ENCODE assay signal across 10 cellular contexts in the genomic region with DNA sequence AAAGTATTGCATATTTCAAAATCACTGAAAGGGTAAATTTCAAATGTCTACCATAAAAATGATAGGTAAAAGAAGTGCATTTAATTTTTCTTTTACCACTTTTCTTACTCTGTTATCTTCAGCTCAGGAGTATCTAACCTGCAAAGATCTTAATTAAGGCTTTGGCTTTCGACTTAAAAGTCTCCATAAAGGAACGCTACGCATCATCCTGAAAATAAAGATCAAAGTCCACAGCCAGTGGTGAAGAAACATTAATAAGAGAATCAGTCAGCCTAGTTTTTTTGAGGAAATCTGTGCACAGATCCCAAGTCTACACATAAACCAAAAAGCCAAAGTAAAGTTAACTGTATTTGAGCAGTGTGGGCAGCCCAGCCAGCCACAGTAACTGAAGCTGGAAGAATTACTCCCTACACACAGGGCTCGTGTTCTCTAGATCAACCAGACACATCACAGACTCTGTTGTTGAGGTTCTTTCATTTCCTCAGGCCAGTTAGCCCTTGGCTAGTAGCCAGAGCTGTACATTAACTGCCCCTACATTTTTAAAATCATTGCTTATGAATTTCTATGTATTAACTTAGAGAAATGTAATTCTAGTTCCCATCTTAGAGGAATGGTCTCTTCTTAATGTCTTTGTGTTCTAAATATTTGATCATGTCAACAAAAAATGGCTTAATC. TPM values are rescaled to one million over a fixed set of nuclear protein-coding genes. Genes with fewer than 3 reads are reported as not detected.
A peak's percentile ranks its signal among the peaks of the same experiment; 100 is the strongest.
DNase-seq lines count a peak whose midpoint lies in the region; ATAC-seq, FAIRE-seq and TF ChIP-seq lines count a peak whose summit lies in the region.
"Had no signal": no experiment of that assay in that cellular context is flagged by ENCODE, and none has a peak within 500 bp of the region (broad histone marks: within the 10 kb centered on the region; RNA-seq: fewer than 3 reads in every experiment).

No MANE protein-coding gene starts in this region.

- peak overlapping the region; percentile 67 for H3K4me3 Mint-ChIP-seq in activated T-cell treated with anti-CD3 and anti-CD28 coated beads, Interleukin-2, amount 50 U/mL, for 4 hours
- peak overlapping the region in 1 of 2 donors; percentile 93 for H3K4me3 Mint-ChIP-seq in CD14-positive monocyte

- dilution Hi-C loops in keratinocyte (cut with MboI; ENCODE audit: extremely low pct_ligation_motif_present, low sequenced_read_pairs) = no loop called here

- 72% methylated on average over 4 of the region's 4 CpGs for WGBS in SK-N-SH (ENCODE audit: low lambda C conversion rate)
- 28 to 51% (median 41%) methylated on average over 4 of the region's 4 CpGs for WGBS in stomach, 5 donors

- CTCF ChIA-PET in SK-N-SH (lab: Yijun Ruan, JAX) = interaction anchor here (0.7 to 10.9 kb wide), 30 partner anchors 10 to 350 kb away, joined by 3 to 223 read pairs (median 4); no protein-coding TSS in a partner anchor

- H3K27ac ChIP-seq in SK-N-SH (ENCODE audit: low read depth in 2 of 2, low read length in 1 of 2) (no peak overlapping the region; a peak in 1 of 4 replicates), keratinocyte (ENCODE audit: control insufficient read depth, insufficient read depth, low read length) (no peak overlapping the region), stomach (peak overlapping the region; percentile 26 to 80 (median 76))

- no peaks in the 10 kb centered on the region for H3K9me2 ChIP-seq in SK-N-SH

- H3K79me2 ChIP-seq in SK-N-SH (ENCODE audit: insufficient read depth) (no peaks in the 10 kb centered on the region), keratinocyte (ENCODE audit: control insufficient read depth, insufficient read depth, low read length) (no peaks in the 10 kb centered on the region)

- no peak for TF ChIP-seq RAD21 in SK-N-SH (IDR thresholded peaks at IDR 0.05; ENCODE audit: low read length)

- peaks cover 8% of the 10 kb centered on the region for H3K4me1 Mint-ChIP-seq in activated T-cell treated with anti-CD3 and anti-CD28 coated beads, Interleukin-2, amount 50 U/mL, for 4 hours (ENCODE audit: low read depth)
- peaks cover 11% of the 10 kb centered on the region for H3K4me1 Mint-ChIP-seq in CD14-positive monocyte

- H3K4me3 ChIP-seq in SK-N-SH (ENCODE audit: low read depth in 2 of 2, low read length in 1 of 2) (peak overlapping the region in 1 of 2 experiments; percentile 55; a peak in 2 of 4 replicates), keratinocyte (ENCODE audit: control insufficient read depth in 2 of 3, extremely low read depth in 1 of 3, insufficient read depth in 2 of 3, low read depth in 1 of 3, low read length in 3 of 3) (no peak overlapping the region), stomach (peak overlapping the region; percentile 38 to 47 (median 42))

- peak overlapping the region; percentile 89 for H2AFZ ChIP-seq in SK-N-SH (ENCODE audit: low read depth)
- H2AFZ ChIP-seq in keratinocyte (ENCODE audit: control insufficient read depth, low read length) = no peak overlapping the region

- intact Hi-C loops in stomach (cut with DNase I; ENCODE audit: low total_unique reads) = loop anchor here (5.0 kb wide), 1 partner anchor 72 kb away; no protein-coding TSS in a partner anchor
- intact Hi-C loops in CD14-positive monocyte (cut with micrococcal nuclease) = loop anchor here (2.0 to 10.0 kb wide), 2 partner anchors 64 to 70 kb away; partner anchors contain the start of gene RTP3 (in 1 of the 2)

- peak; percentile 46 for FAIRE-seq in keratinocyte (lab: Jason Lieb, UNC)

- H3K4me1 ChIP-seq in SK-N-SH (ENCODE audit: control insufficient read depth in 1 of 2, insufficient read depth in 2 of 2, low read depth in 1 of 2, low read length in 1 of 2) = peaks cover 0 to 15% of the 10 kb centered on the region in 2 experiments; a peak in 2 of 4 replicates
- peaks cover 24% of the 10 kb centered on the region for H3K4me1 ChIP-seq in keratinocyte (ENCODE audit: control insufficient read depth, extremely low read depth, insufficient read depth, low read length)
- H3K4me1 ChIP-seq in stomach = peaks cover 0 to 19% (median 10%) of the 10 kb centered on the region in 4 donors

- H3K4me2 ChIP-seq in SK-N-SH (peak overlapping the region; percentile 59; the same call in 1 of the 2 replicates), keratinocyte (ENCODE audit: control insufficient read depth, extremely low read depth, insufficient read depth, low read depth, low read length) (peak overlapping the region; percentile 77)

- H3K36me3 ChIP-seq in SK-N-SH (replicated peaks in 1 of 2; ENCODE audit: control insufficient read depth in 1 of 2, insufficient read depth in 2 of 2, low read length in 1 of 2) (no peaks in the 10 kb centered on the region), keratinocyte (ENCODE audit: control insufficient read depth in 2 of 2, extremely low read depth in 1 of 2, insufficient read depth in 2 of 2, low read length in 2 of 2) (no peaks in the 10 kb centered on the region), stomach (no peaks in the 10 kb centered on the region)

- H3F3A ChIP-seq in SK-N-SH (replicated peaks; ENCODE audit: insufficient read depth) = peaks cover 4% of the 10 kb centered on the region

- H3K9me3 Mint-ChIP-seq in activated T-cell treated with anti-CD3 and anti-CD28 coated beads, Interleukin-2, amount 50 U/mL, for 4 hours = no peaks in the 10 kb centered on the region
- peaks cover 0 to 8% (median 4%) of the 10 kb centered on the region in 7 donors for H3K9me3 Mint-ChIP-seq in CD14-positive monocyte

- H4K20me1 ChIP-seq in SK-N-SH (ENCODE audit: insufficient read depth) (no peaks in the 10 kb centered on the region), keratinocyte (ENCODE audit: control insufficient read depth, extremely low read depth, insufficient read depth, low read length) (no peaks in the 10 kb centered on the region)

- TF ChIP-seq CTCF in SK-N-SH (IDR thresholded peaks at IDR 0.05) (no peak), keratinocyte (optimal IDR thresholded peaks at IDR 0.05 in 1 of 3, IDR thresholded peaks at IDR 0.05 in 1 of 3, conservative IDR thresholded peaks at IDR 0.05 in 1 of 3; ENCODE audit: extremely low read depth in 1 of 3, insufficient read depth in 2 of 3, low read length in 3 of 3) (no peak), stomach (IDR thresholded peaks at IDR 0.05) (no peak), CD14-positive monocyte (IDR thresholded peaks at IDR 0.05) (no peak)

- no peaks in the 10 kb centered on the region for H3K36me3 Mint-ChIP-seq in activated T-cell treated with anti-CD3 and anti-CD28 coated beads, Interleukin-2, amount 50 U/mL, for 4 hours (ENCODE audit: insufficient read depth)
- H3K36me3 Mint-ChIP-seq in CD14-positive monocyte = no peaks in the 10 kb centered on the region

- no peak for TF ChIP-seq POLR2A in stomach (IDR thresholded peaks at IDR 0.05)

- no peak for ATAC-seq in activated T-cell treated with anti-CD3 and anti-CD28 coated beads, Interleukin-2, amount 50 U/mL, for 4 hours
- ATAC-seq in GM19035 (IDR thresholded peaks at IDR 0.05; ENCODE audit: unreplicated experiment) = no peak

- 0 out of 2 replicates have a peak, but pooled peaks cover 8% of the 10 kb centered on the region for H3K9me3 ChIP-seq in SK-N-SH
- peaks cover 1% of the 10 kb centered on the region for H3K9me3 ChIP-seq in keratinocyte (ENCODE audit: control insufficient read depth, low read depth, low read length)
- peaks cover 0 to 6% (median 5%) of the 10 kb centered on the region in 4 donors for H3K9me3 ChIP-seq in stomach

- POLR2A ChIA-PET in SK-N-SH (lab: Yijun Ruan, JAX) = no interaction called here

- TF ChIP-seq EP300 in SK-N-SH (IDR thresholded peaks at IDR 0.05; ENCODE audit: borderline replicate concordance in 1 of 2, low read depth in 1 of 2, low read length in 1 of 2) = no peak
- TF ChIP-seq EP300 in stomach (IDR thresholded peaks at IDR 0.05) = no peak

- H3K27me3 ChIP-seq in SK-N-SH (ENCODE audit: insufficient read depth) (no peaks in the 10 kb centered on the region), keratinocyte (ENCODE audit: control insufficient read depth, extremely low read depth, insufficient read depth, low read length) (no peaks in the 10 kb centered on the region), stomach (no peaks in the 10 kb centered on the region)

- DNase-seq in activated T-cell treated with anti-CD3 and anti-CD28 coated beads, Interleukin-2, amount 50 U/mL, for 4 hours = no peak
- DNase-seq in activated T-cell treated with anti-CD3 and anti-CD28 coated beads, Interleukin-2, amount 50 U/mL, for 1 hour = no peak
- DNase-seq in SK-N-SH (peak; percentile 47), keratinocyte (ENCODE audit: low read depth, low spot score) (no peak), stomach (no peak), NCI-H1436 (lab: John Stamatoyannopoulos, UW) (no peak), CD14-positive monocyte (ENCODE audit: low spot score) (no peak)

- H3K9ac ChIP-seq in SK-N-SH (no peak overlapping the region), keratinocyte (ENCODE audit: control insufficient read depth, extremely low read depth, insufficient read depth, low read length) (no peak overlapping the region)

- H3K27me3 Mint-ChIP-seq in activated T-cell treated with anti-CD3 and anti-CD28 coated beads, Interleukin-2, amount 50 U/mL, for 4 hours (ENCODE audit: low read depth) = no peaks in the 10 kb centered on the region
- H3K27me3 Mint-ChIP-seq in CD14-positive monocyte (ENCODE audit: low read depth in 3 of 3) = peaks cover 14 to 17% (median 16%) of the 10 kb centered on the region in 3 donors

- H3K9me1 ChIP-seq in keratinocyte (ENCODE audit: control insufficient read depth, extremely low read depth, insufficient read depth, low read length) = no peaks in the 10 kb centered on the region

- peak overlapping the region in 1 of 7 donors; percentile 38 for H3K27ac Mint-ChIP-seq in CD14-positive monocyte

RNA-seq across cellular contexts. Expression of gene LRRC2, which starts 6.9 kb away (rescaled TPM):
- total RNA-seq in activated T-cell treated with anti-CD3 and anti-CD28 coated beads, Interleukin-2, amount 50 U/mL, for 4 hours = under 1 TPM; 0.03 to 0.13 (median 0.03) TPM
- polyA plus RNA-seq in SK-N-SH (2012; rRNA removed) (0.13 and 0.23 TPM in 2 replicates), keratinocyte (0.17 to 0.58 TPM (median 0.51 TPM) in 3 replicates), stomach (1 to 10 TPM; 1.0 to 2.1 (median 1.5) TPM), CD14-positive monocyte (not detected)
- polyA plus RNA-seq in SK-N-SH (2012; cell fraction: cytosol; rRNA removed) = 0.24 and 0.27 TPM in 2 replicates
- polyA plus RNA-seq in SK-N-SH (2012; cell fraction: nucleus; rRNA removed) = 0.15 and 0.26 TPM in 2 replicates
- 0.16 TPM for polyA plus RNA-seq in keratinocyte (2011; ENCODE audit: low read depth)
- polyA plus RNA-seq in keratinocyte (2011; cell fraction: cytosol; rRNA removed) = 0.29 and 0.41 TPM in 2 replicates
- 0.28 and 0.29 TPM in 2 replicates for polyA plus RNA-seq in keratinocyte (2011; cell fraction: nucleus; rRNA removed)
- 0.08 and 0.37 TPM in 2 replicates for polyA plus RNA-seq in keratinocyte (2012; ENCODE audit: low replicate concordance)
- 0.07 to 0.13 TPM in 2 of 3 replicates, not detected in the other for polyA minus RNA-seq in keratinocyte
- not detected for polyA minus RNA-seq in keratinocyte (2011; cell fraction: cytosol; rRNA and poly(A)+ RNA removed)
- 0.23 TPM in 1 of 2 replicates, not detected in the other for polyA minus RNA-seq in keratinocyte (2011; cell fraction: nucleus; rRNA and poly(A)+ RNA removed)
- total RNA-seq in stomach = 1 to 10 TPM in 4 of 5 donors, not detected in 1; 1.7 to 4.6 (median 1.8) TPM
- polyA plus RNA-seq: neural cell had no signal

RNA-seq across cellular contexts. Expression of gene FAM240A, which starts 53.2 kb away (rescaled TPM):
- not detected for total RNA-seq in activated T-cell treated with anti-CD3 and anti-CD28 coated beads, Interleukin-2, amount 50 U/mL, for 4 hours
- polyA plus RNA-seq in SK-N-SH (2012; rRNA removed) (not detected in 2 replicates), keratinocyte (not detected in 3 replicates), stomach (not detected), CD14-positive monocyte (not detected)
- polyA plus RNA-seq in SK-N-SH (2012; cell fraction: cytosol; rRNA removed) = not detected in 2 replicates
- polyA plus RNA-seq in SK-N-SH (2012; cell fraction: nucleus; rRNA removed) = not detected in 2 replicates
- not detected for polyA plus RNA-seq in keratinocyte (2011; ENCODE audit: low read depth)
- not detected in 2 replicates for polyA plus RNA-seq in keratinocyte (2011; cell fraction: cytosol; rRNA removed)
- not detected in 2 replicates for polyA plus RNA-seq in keratinocyte (2011; cell fraction: nucleus; rRNA removed)
- polyA plus RNA-seq in keratinocyte (2012; ENCODE audit: low replicate concordance) = not detected in 2 replicates
- polyA minus RNA-seq in keratinocyte = not detected in 3 replicates
- not detected for polyA minus RNA-seq in keratinocyte (2011; cell fraction: cytosol; rRNA and poly(A)+ RNA removed)
- polyA minus RNA-seq in keratinocyte (2011; cell fraction: nucleus; rRNA and poly(A)+ RNA removed) = not detected in 2 replicates
- total RNA-seq in stomach = not detected
- total RNA-seq: H7 had no signal
- polyA plus RNA-seq: neural cell had no signal

Comparison
In these comparisons a context has a peak if more than half of its experiments do, and no peak if none do; other contexts are left out.
1. H3K27ac ChIP-seq: peak in stomach (5 of 5); none in SK-N-SH (0 of 2) and keratinocyte (single experiment).
2. H3K4me3 ChIP-seq: peak in stomach (4 of 4); none in keratinocyte (0 of 3).